25 cellular contexts compared by ENCODE assay signal in the genomic region with DNA sequence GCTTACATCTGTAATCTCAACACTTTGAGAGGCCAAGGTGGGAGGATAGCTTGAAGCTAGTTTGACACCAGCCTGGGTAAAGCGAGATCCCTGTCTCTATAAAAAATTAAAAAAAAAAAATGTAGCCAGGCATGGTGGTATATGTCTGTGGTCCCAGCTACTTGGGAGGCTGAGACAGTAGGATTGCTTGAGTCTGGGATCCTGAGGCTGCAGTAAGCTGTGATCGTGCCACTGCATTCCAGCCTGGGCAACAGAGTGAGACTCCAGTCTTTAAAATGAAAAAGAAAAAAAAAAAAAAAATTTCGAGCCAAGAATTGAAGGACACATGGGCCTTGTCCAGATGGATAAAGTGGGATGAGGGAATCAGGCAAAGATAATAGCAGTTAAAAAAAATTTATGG.
DNase-seq lines count a peak whose midpoint lies in the region; ATAC-seq, FAIRE-seq and TF ChIP-seq lines count a peak whose summit lies in the region.
"Had no signal": no experiment of that assay in that cellular context is flagged by ENCODE, and none has a peak within 500 bp of the region (broad histone marks: within the 10 kb centered on the region; RNA-seq: fewer than 3 reads in every experiment).

No MANE protein-coding gene starts in this region.

- 67% methylated on average over 2 of the region's 3 CpGs for WGBS in K562 (ENCODE audit: insufficient coverage, low coverage, missing lambda C conversion rate)
- 70 to 87% (median 78%) methylated on average over 3 of the region's 3 CpGs for WGBS in spleen, 5 donors

- no peak for TF ChIP-seq EP300 in K562 (IDR thresholded peaks at IDR 0.05; ENCODE audit: low read length)

- H3K79me2 ChIP-seq in K562 (ENCODE audit: control insufficient read depth, insufficient read depth, low read length) = peaks cover 39% of the 10 kb centered on the region

- intact Hi-C loops in K562 (cut with micrococcal nuclease) (no loop called here), left colon (cut with DNase I, micrococcal nuclease) (no loop called here), spleen (cut with DNase I; ENCODE audit: low total_unique reads) (no loop called here)

- no peak for TF ChIP-seq RAD21 in K562 (CRISPR knock-in tag; conservative IDR thresholded peaks at IDR 0.05 in 1 of 2, IDR thresholded peaks at IDR 0.05 in 1 of 2)

- TF ChIP-seq POLR2A in K562 (conservative IDR thresholded peaks at IDR 0.05) (no peak), spleen (IDR thresholded peaks at IDR 0.05) (no peak)

- H3K4me1 ChIP-seq in K562 (replicated peaks in 1 of 2; ENCODE audit: control insufficient read depth in 2 of 2, insufficient read depth in 2 of 2, low read length in 2 of 2) (peaks cover 11 to 17% of the 10 kb centered on the region in 2 experiments), spleen (peaks cover 13 to 69% (median 45%) of the 10 kb centered on the region in 6 donors)
- H3K4me1 ChIP-seq: BLaER1 had no signal

- CTCF ChIA-PET in K562 (lab: Yijun Ruan, JAX; ENCODE audit: low intra/inter-chr PET ratio) = no interaction called here

- peak overlapping the region; percentile 14 for H3K27ac Mint-ChIP-seq in T-helper 17 cell

- no peak overlapping the region for H3K4me2 ChIP-seq in K562 (ENCODE audit: insufficient read depth, low read length)
- H3K4me2 ChIP-seq: BLaER1 had no signal

- H3K4me3 Mint-ChIP-seq in T-helper 17 cell = no peak overlapping the region
- H3K4me3 Mint-ChIP-seq: CD14-positive monocyte; CD4-positive, alpha-beta memory T cell; CD4-positive, CD25-positive, alpha-beta regulatory T cell had no signal

- in situ Hi-C loops in K562 (cut with MboI) = no loop called here

- no peaks in the 10 kb centered on the region for H3K27me3 Mint-ChIP-seq in T-helper 17 cell
- H3K27me3 Mint-ChIP-seq: CD4-positive, alpha-beta memory T cell; CD4-positive, CD25-positive, alpha-beta regulatory T cell; CD8-positive, alpha-beta memory T cell had no signal

- TF ChIP-seq CTCF in K562 (IDR thresholded peaks at IDR 0.05 in 2 of 3, conservative IDR thresholded peaks at IDR 0.05 in 1 of 3; ENCODE audit: insufficient read depth in 2 of 3, low read depth in 1 of 3, low read length in 3 of 3) = no peak
- TF ChIP-seq CTCF in spleen (IDR thresholded peaks at IDR 0.05 in 8 of 11, conservative IDR thresholded peaks at IDR 0.05 in 3 of 11) = no peak

- H3K9me3 ChIP-seq in T-helper 17 cell (ENCODE audit: control insufficient read depth, low read length, poor library complexity, severe bottlenecking) = no peaks in the 10 kb centered on the region
- H3K9me3 ChIP-seq in K562 (replicated peaks; ENCODE audit: control insufficient read depth, insufficient read depth, low read depth, low read length) = 0 out of 2 replicates have a peak, but pooled peaks cover 2% of the 10 kb centered on the region
- peaks cover 0 to 14% (median 8%) of the 10 kb centered on the region in 8 donors for H3K9me3 ChIP-seq in spleen
- H3K9me3 ChIP-seq: BE2C had no signal

- DNase-seq in T-helper 17 cell = no peak
- no peak for DNase-seq in K562 (ENCODE audit: extremely low read depth in 1 of 4, low spot score in 3 of 4)
- DNase-seq in left colon = no peak
- DNase-seq in H4 (ENCODE audit: low spot score) = no peak
- DNase-seq in spleen = no peak
- DNase-seq in NCI-H1694 treated with DMSO at 0.1 percent for 48 hours (lab: John Stamatoyannopoulos, UW) = no peak
- DNase-seq: 8988T; ACHN; BE2C; CD4-positive, alpha-beta memory T cell; CD4-positive, CD25-positive, alpha-beta regulatory T cell; CD8-positive, alpha-beta memory T cell; COR-L47; DMS 273 treated with DMSO at 0.1 percent for 48 hours; DMS153; DMS53; DMS79; DND-41; EL; GDM1 had no signal

- H3K27me3 ChIP-seq in K562 (ENCODE audit: control insufficient read depth in 2 of 2, insufficient read depth in 2 of 2, low read length in 2 of 2) = no peaks in the 10 kb centered on the region
- H3K27me3 ChIP-seq in spleen (replicated peaks in 1 of 7) = no peaks in the 10 kb centered on the region
- H3K27me3 ChIP-seq: BE2C, BLaER1 had no signal

- BruUV-seq in K562 (replicated peaks; lab: Mats Ljungman, UMichigan) = no TSS peak

- ATAC-seq in T-helper 17 cell = no peak
- no peak for ATAC-seq in K562
- ATAC-seq in left colon = peak; percentile 11
- ATAC-seq: GM12878 had no signal

- no peaks in the 10 kb centered on the region for H3K9me1 ChIP-seq in K562 (ENCODE audit: control insufficient read depth, insufficient read depth, low read length)

- FAIRE-seq in K562 (lab: Jason Lieb, UNC) = peak; percentile 19
- FAIRE-seq: A204.1, GM12878, GM18507 had no signal

- POLR2A ChIA-PET in K562 (lab: Yijun Ruan, JAX) = interaction anchor here (2.3 kb wide), 1 partner anchor 11 kb away, joined by 8 read pairs; no protein-coding TSS in a partner anchor

- H3K27ac ChIP-seq in K562 (ENCODE audit: extremely low read depth, low read depth, low read length) (no peak overlapping the region), spleen (no peak overlapping the region)
- H3K27ac ChIP-seq: BLaER1 had no signal

- no peak overlapping the region for H2AFZ ChIP-seq in K562 (ENCODE audit: low read depth, low read length)

- H3K9ac ChIP-seq in K562 (ENCODE audit: insufficient read depth in 1 of 2, low read depth in 2 of 2, low read length in 2 of 2) = no peak overlapping the region
- H3K9ac ChIP-seq: BLaER1 had no signal

- H3K36me3 Mint-ChIP-seq in T-helper 17 cell (ENCODE audit: low read depth) = peaks cover 3% of the 10 kb centered on the region

- no peak overlapping the region for H3K4me3 ChIP-seq in K562
- no peak overlapping the region for H3K4me3 ChIP-seq in spleen
- H3K4me3 ChIP-seq: BLaER1, GM12878 had no signal

- peaks cover 36% of the 10 kb centered on the region for H3K4me1 Mint-ChIP-seq in T-helper 17 cell

- H3K36me3 ChIP-seq in K562 (ENCODE audit: control insufficient read depth, insufficient read depth, low read length) = no peaks in the 10 kb centered on the region
- H3K36me3 ChIP-seq in spleen = no peaks in the 10 kb centered on the region
- H3K36me3 ChIP-seq: BE2C had no signal

- H4K20me1 ChIP-seq in K562 (replicated peaks; ENCODE audit: control insufficient read depth, insufficient read depth, low read length) = no peaks in the 10 kb centered on the region

TF ChIP-seq in K562, 482 proteins besides CTCF, POLR2A, EP300 and RAD21 (continues in another document):
- TF ChIP-seq, protein P1, sequence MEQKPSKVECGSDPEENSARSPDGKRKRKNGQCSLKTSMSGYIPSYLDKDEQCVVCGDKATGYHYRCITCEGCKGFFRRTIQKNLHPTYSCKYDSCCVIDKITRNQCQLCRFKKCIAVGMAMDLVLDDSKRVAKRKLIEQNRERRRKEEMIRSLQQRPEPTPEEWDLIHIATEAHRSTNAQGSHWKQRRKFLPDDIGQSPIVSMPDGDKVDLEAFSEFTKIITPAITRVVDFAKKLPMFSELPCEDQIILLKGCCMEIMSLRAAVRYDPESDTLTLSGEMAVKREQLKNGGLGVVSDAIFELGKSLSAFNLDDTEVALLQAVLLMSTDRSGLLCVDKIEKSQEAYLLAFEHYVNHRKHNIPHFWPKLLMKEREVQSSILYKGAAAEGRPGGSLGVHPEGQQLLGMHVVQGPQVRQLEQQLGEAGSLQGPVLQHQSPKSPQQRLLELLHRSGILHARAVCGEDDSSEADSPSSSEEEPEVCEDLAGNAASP (IDR thresholded peaks at IDR 0.05) = no peak
- TF ChIP-seq CCAR2 (IDR thresholded peaks at IDR 0.05; ENCODE audit: low read depth, low read length) = no peak
- TF ChIP-seq NR2C1 (IDR thresholded peaks at IDR 0.05) = no peak
- TF ChIP-seq NR2C1 (tag; IDR thresholded peaks at IDR 0.05) = no peak
- TF ChIP-seq, protein P2, sequence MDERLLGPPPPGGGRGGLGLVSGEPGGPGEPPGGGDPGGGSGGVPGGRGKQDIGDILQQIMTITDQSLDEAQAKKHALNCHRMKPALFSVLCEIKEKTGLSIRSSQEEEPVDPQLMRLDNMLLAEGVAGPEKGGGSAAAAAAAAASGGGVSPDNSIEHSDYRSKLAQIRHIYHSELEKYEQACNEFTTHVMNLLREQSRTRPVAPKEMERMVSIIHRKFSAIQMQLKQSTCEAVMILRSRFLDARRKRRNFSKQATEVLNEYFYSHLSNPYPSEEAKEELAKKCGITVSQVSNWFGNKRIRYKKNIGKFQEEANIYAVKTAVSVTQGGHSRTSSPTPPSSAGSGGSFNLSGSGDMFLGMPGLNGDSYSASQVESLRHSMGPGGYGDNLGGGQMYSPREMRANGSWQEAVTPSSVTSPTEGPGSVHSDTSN (CRISPR knock-in tag; IDR thresholded peaks at IDR 0.05; ENCODE audit: low read depth) = no peak
- TF ChIP-seq, protein P2 (tag; conservative IDR thresholded peaks at IDR 0.05; ENCODE audit: low read depth) = no peak
- TF ChIP-seq ZNF354B (CRISPR knock-in tag; IDR thresholded peaks at IDR 0.05) = no peak
- TF ChIP-seq STAG1 (CRISPR knock-in tag; IDR thresholded peaks at IDR 0.05; ENCODE audit: borderline replicate concordance) = no peak
- TF ChIP-seq NR2C2 (CRISPR knock-in tag; IDR thresholded peaks at IDR 0.05) = no peak
- no peak for TF ChIP-seq NR2C2 (tag; IDR thresholded peaks at IDR 0.05)
- TF ChIP-seq RNF2 (IDR thresholded peaks at IDR 0.05) = no peak
- no peak for TF ChIP-seq HMG20A (CRISPR knock-in tag; conservative IDR thresholded peaks at IDR 0.05)
- TF ChIP-seq ZC3H11A (IDR thresholded peaks at IDR 0.05; ENCODE audit: low read depth, low read length) = no peak
- TF ChIP-seq, protein P3, sequence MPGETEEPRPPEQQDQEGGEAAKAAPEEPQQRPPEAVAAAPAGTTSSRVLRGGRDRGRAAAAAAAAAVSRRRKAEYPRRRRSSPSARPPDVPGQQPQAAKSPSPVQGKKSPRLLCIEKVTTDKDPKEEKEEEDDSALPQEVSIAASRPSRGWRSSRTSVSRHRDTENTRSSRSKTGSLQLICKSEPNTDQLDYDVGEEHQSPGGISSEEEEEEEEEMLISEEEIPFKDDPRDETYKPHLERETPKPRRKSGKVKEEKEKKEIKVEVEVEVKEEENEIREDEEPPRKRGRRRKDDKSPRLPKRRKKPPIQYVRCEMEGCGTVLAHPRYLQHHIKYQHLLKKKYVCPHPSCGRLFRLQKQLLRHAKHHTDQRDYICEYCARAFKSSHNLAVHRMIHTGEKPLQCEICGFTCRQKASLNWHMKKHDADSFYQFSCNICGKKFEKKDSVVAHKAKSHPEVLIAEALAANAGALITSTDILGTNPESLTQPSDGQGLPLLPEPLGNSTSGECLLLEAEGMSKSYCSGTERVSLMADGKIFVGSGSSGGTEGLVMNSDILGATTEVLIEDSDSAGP (CRISPR knock-in tag; IDR thresholded peaks at IDR 0.05) = no peak
- TF ChIP-seq DNMT1 (IDR thresholded peaks at IDR 0.05) = no peak
- no peak for TF ChIP-seq ZNF695 (CRISPR knock-in tag; IDR thresholded peaks at IDR 0.05)
